8 cellular contexts compared by ENCODE assay signal in the genomic region with DNA sequence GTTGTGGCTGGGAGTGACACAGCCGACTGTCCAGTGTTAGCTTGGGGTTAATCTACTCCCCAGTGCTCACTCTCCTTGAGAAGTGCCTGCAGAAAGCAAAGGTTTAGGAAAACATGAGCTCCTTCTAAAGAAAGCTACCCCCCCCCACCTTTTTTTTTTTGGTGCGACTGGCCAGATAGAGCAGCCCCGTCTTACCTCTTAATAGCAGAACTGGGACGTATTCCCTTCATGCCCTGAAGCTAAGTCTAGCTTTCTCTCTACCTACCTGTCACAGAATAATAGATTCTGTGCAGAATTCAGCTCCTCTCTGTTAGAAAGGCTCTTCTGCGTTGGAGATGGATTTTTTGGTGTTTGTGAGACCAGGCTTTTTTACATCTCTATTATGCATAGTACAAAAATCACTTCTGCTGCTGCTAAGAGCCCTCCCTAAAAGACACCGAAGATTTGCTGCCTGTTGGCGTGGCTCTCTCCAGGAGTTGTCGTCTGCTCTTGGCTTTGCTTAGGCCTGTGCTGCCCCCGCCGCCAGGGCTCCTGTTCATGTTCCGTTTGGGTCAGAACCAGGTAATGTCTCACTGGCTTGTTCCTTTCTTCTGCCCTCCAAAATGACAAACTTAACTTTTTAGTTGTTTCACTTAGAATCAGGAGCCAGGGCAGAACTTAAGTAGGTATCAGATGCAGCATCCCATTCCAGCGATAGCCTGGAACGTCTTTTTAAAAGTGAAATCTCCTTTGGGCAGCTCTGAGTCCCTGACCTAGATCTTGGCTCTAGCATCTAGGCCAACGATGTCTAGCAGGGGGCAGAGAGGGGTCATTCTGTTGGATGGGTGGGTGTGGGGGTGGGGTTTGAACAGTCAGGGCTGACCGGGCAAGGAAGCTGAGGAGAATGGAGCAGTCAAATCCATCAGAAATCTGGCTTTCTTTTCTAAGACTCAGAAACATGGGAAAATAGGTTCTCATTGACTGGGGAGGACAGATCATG. TPM values are rescaled to one million over a fixed set of nuclear protein-coding genes. Genes with fewer than 3 reads are reported as not detected.
DNase-seq lines count a peak whose midpoint lies in the region; ATAC-seq, FAIRE-seq and TF ChIP-seq lines count a peak whose summit lies in the region.

No MANE protein-coding gene starts in this region.

- H3K36me3 ChIP-seq in GM12878 (ENCODE audit: control insufficient read depth in 2 of 2, insufficient read depth in 2 of 2, low read length in 1 of 2) = no peaks in the 10 kb centered on the region; a peak in 1 of 4 replicates
- no peaks in the 10 kb centered on the region for H3K36me3 ChIP-seq in transverse colon

- H3K4me3 Mint-ChIP-seq in activated T-cell treated with anti-CD3 and anti-CD28 coated beads, Interleukin-2, amount 50 U/mL, for 24 hours = peak overlapping the region; percentile 60

- no peak overlapping the region for H2AFZ ChIP-seq in GM12878 (ENCODE audit: control insufficient read depth, low read depth, low read length)

- peak overlapping the region; percentile 84 for H3K9ac ChIP-seq in GM12878 (ENCODE audit: control insufficient read depth, insufficient read depth, low read length)

- peaks cover 11% of the 10 kb centered on the region for H3K4me1 Mint-ChIP-seq in activated T-cell treated with anti-CD3 and anti-CD28 coated beads, Interleukin-2, amount 50 U/mL, for 24 hours (ENCODE audit: low read depth)

- peaks cover 72% of the 10 kb centered on the region for H3K27me3 Mint-ChIP-seq in activated T-cell treated with anti-CD3 and anti-CD28 coated beads, Interleukin-2, amount 50 U/mL, for 24 hours

- TF ChIP-seq POLR2A in GM12878 (IDR thresholded peaks at IDR 0.05; ENCODE audit: low read depth, low read length) = no peak
- no peak for TF ChIP-seq POLR2A in transverse colon (IDR thresholded peaks at IDR 0.05)

- POLR2A ChIA-PET in GM12878 (lab: Charles Lee) = interaction anchor here (0.6 to 22.7 kb wide), 12 partner anchors 10 to 125 kb away, joined by 3 to 347 read pairs (median 6); no protein-coding TSS in a partner anchor

- no peak for TF ChIP-seq RAD21 in GM12878 (IDR thresholded peaks at IDR 0.05; ENCODE audit: insufficient read depth, low read depth, low read length)

- H3K9me3 ChIP-seq in GM12878 (replicated peaks; ENCODE audit: control insufficient read depth, insufficient read depth, low read length) (no peaks in the 10 kb centered on the region), transverse colon (no peaks in the 10 kb centered on the region)

- no peaks in the 10 kb centered on the region for H3K27me3 ChIP-seq in GM12878 (replicated peaks in 1 of 2; ENCODE audit: control insufficient read depth in 2 of 2, insufficient read depth in 2 of 2, low read length in 1 of 2)
- no peaks in the 10 kb centered on the region for H3K27me3 ChIP-seq in transverse colon

- H3K36me3 Mint-ChIP-seq in activated T-cell treated with anti-CD3 and anti-CD28 coated beads, Interleukin-2, amount 50 U/mL, for 24 hours (ENCODE audit: low read depth) = no peaks in the 10 kb centered on the region

- H3K4me3 ChIP-seq in GM12878 (peak overlapping the region; percentile 100), transverse colon (peak overlapping the region; percentile 71 to 97 (median 78))

- no peak overlapping the region for H3K27ac Mint-ChIP-seq in activated T-cell treated with anti-CD3 and anti-CD28 coated beads, Interleukin-2, amount 50 U/mL, for 24 hours

- RAD21 ChIA-PET in GM12878 (lab: Charles Lee; ENCODE audit: unreplicated experiment) = interaction anchor here (0.6 to 17.7 kb wide), 15 partner anchors 11 to 124 kb away, joined by 3 to 373 read pairs (median 9); no protein-coding TSS in a partner anchor

- CTCF ChIA-PET in GM12878 (lab: Yijun Ruan, JAX) = interaction anchor here (0.5 to 2.5 kb wide), 19 partner anchors 8 to 521 kb away, joined by 3 to 19 read pairs (median 4); no protein-coding TSS in a partner anchor

- no TSS peak for BruUV-seq in GM12878 (replicated peaks; lab: Mats Ljungman, UMichigan)

- SMC1A ChIA-PET in GM12878 (lab: Charles Lee; ENCODE audit: uncharacterized antibody, unreplicated experiment) = interaction anchor here (0.7 to 18.3 kb wide), 18 partner anchors 12 to 522 kb away, joined by 3 to 430 read pairs (median 4); no protein-coding TSS in a partner anchor

- no peak for FAIRE-seq in GM12878 (lab: Jason Lieb, UNC)

- no peak for TF ChIP-seq EP300 in GM12878 (IDR thresholded peaks at IDR 0.05; ENCODE audit: borderline replicate concordance in 1 of 2, control insufficient read depth in 1 of 2, low read depth in 2 of 2, low read length in 2 of 2)
- no peak for TF ChIP-seq EP300 in transverse colon (IDR thresholded peaks at IDR 0.05; ENCODE audit: low read depth)

- no peak for DNase-seq in activated T-cell treated with anti-CD3 and anti-CD28 coated beads, Interleukin-2, amount 50 U/mL, for 24 hours
- DNase-seq in activated T-cell treated with anti-CD3 and anti-CD28 coated beads, Interleukin-2, amount 50 U/mL, for 48 hours = no peak
- DNase-seq in GM12878 (ENCODE audit: low read depth, low spot score) (no peak), kidney tubule cell (ENCODE audit: low spot score) (peak; percentile 29), transverse colon (no peak), GF-D8 (lab: John Stamatoyannopoulos, UW) (no peak), NCI-H226 (no peak)

- intact Hi-C loops in GM12878 (cut with micrococcal nuclease; ENCODE audit: unreplicated experiment) (loop anchor here (1.0 to 5.0 kb wide), 4 partner anchors 23 to 522 kb away; no protein-coding TSS in a partner anchor), transverse colon (cut with DNase I; ENCODE audit: low total_unique reads) (loop anchor here (5.0 kb wide), 1 partner anchor 67 kb away; no protein-coding TSS in a partner anchor)

- peaks cover 36% of the 10 kb centered on the region for H3K4me1 ChIP-seq in GM12878 (ENCODE audit: control insufficient read depth, insufficient read depth, low read length)
- H3K4me1 ChIP-seq in transverse colon = peaks cover 38 to 56% (median 49%) of the 10 kb centered on the region in 4 donors

- no peak for TF ChIP-seq CTCF in GM12878 (IDR thresholded peaks at IDR 0.05 in 2 of 3, conservative IDR thresholded peaks at IDR 0.05 in 1 of 3; ENCODE audit: control insufficient read depth in 2 of 3, extremely low read depth in 1 of 3, insufficient read depth in 1 of 3, low read depth in 3 of 3, low read length in 3 of 3)
- TF ChIP-seq CTCF in transverse colon (IDR thresholded peaks at IDR 0.05) = no peak

- ATAC-seq in GM12878 (no peak), HG02571 (IDR thresholded peaks at IDR 0.05; ENCODE audit: unreplicated experiment) (no peak)

- peak overlapping the region; percentile 78 for H3K4me2 ChIP-seq in GM12878 (ENCODE audit: control insufficient read depth, insufficient read depth)

- H3K27ac ChIP-seq in GM12878 (ENCODE audit: control insufficient read depth, insufficient read depth) = peak overlapping the region; percentile 65
- H3K27ac ChIP-seq in transverse colon = peak overlapping the region; percentile 95 to 99 (median 98)

- in situ Hi-C loops in GM12878 (cut with MboI) = no loop called here
- in situ Hi-C loops in transverse colon (cut with MboI; ENCODE audit: low pct_ligation_motif_present in 1 of 4, low pct_unique_long_range_greater_than_20kb in 1 of 4, low sequenced_read_pairs in 3 of 4) = loop anchor here in 3 of 4 donors (10.0 kb wide), 2 partner anchors 59 to 119 kb away; no protein-coding TSS in a partner anchor

- no peaks in the 10 kb centered on the region for H4K20me1 ChIP-seq in GM12878 (ENCODE audit: control insufficient read depth, insufficient read depth)

- peaks cover 73% of the 10 kb centered on the region for H3K79me2 ChIP-seq in GM12878 (ENCODE audit: control insufficient read depth, insufficient read depth, low read length)

- 38% methylated on average over 15 of the region's 15 CpGs for WGBS in GM12878 (ENCODE audit: insufficient coverage, insufficient replicate concordance, low lambda C conversion rate, missing lambda C conversion rate)
- 21 to 23% methylated on average over 6 to 15 of the region's 15 CpGs for WGBS in transverse colon (ENCODE audit: low coverage in 1 of 2), 2 donors

- H3K9me3 Mint-ChIP-seq in activated T-cell treated with anti-CD3 and anti-CD28 coated beads, Interleukin-2, amount 50 U/mL, for 24 hours = no peaks in the 10 kb centered on the region

TF ChIP-seq in GM12878, 131 proteins besides CTCF, POLR2A, EP300 and RAD21 (continues in another document):
- TF ChIP-seq KDM1A (IDR thresholded peaks at IDR 0.05; ENCODE audit: borderline replicate concordance) (no peak), SREBF2 (IDR thresholded peaks at IDR 0.05; ENCODE audit: low read length) (no peak)
- TF ChIP-seq, protein P1, sequence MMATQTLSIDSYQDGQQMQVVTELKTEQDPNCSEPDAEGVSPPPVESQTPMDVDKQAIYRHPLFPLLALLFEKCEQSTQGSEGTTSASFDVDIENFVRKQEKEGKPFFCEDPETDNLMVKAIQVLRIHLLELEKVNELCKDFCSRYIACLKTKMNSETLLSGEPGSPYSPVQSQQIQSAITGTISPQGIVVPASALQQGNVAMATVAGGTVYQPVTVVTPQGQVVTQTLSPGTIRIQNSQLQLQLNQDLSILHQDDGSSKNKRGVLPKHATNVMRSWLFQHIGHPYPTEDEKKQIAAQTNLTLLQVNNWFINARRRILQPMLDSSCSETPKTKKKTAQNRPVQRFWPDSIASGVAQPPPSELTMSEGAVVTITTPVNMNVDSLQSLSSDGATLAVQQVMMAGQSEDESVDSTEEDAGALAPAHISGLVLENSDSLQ (IDR thresholded peaks at IDR 0.05) = peak; percentile 98

RNA-seq across cellular contexts. Expression of a gene that starts 2.5 kb away (rescaled TPM):
- 1,689 and 1,819 TPM in 2 replicates for total RNA-seq in GM12878 (2013; cell fraction: nucleolus; rRNA removed)
- 49.0 and 50.6 TPM in 2 replicates for total RNA-seq in GM12878 (2014; rRNA removed)
- total RNA-seq in GM12878 (2014; rRNA removed; fragmentation: Illumina TruSeq; extraction: Trizol) = 48.9 and 56.3 TPM in 2 replicates
- total RNA-seq in GM12878 (2021) = 87.3 and 96.4 TPM in 2 replicates
- 62.6 TPM for polyA plus RNA-seq in GM12878 (2011; ENCODE audit: low read depth)
- polyA plus RNA-seq in GM12878 (2011; rRNA removed) = 67.6 and 71.9 TPM in 2 replicates
- 46.8 and 51.7 TPM in 2 replicates for polyA plus RNA-seq in GM12878 (2011; cell fraction: cytosol; rRNA removed)
- polyA plus RNA-seq in GM12878 (2011; cell fraction: nucleus; rRNA removed) = 366 and 390 TPM in 2 replicates
- polyA plus RNA-seq in GM12878 (2012) = 54.9 and 67.5 TPM in 2 replicates
- 41.3 and 57.2 TPM in 2 replicates for polyA plus RNA-seq in GM12878 (2014; fragmentation: Illumina TruSeq; extraction: Trizol)
- polyA plus RNA-seq in GM12878 (2014; fragmentation: Nextera tagmentation; extraction: Ambion mirVana) = 1 to 10 TPM; 5.1 to 5.8 TPM
- polyA plus RNA-seq in GM12878 (2014; rRNA removed) = 40.2 and 49.4 TPM in 2 replicates
- polyA plus RNA-seq in GM12878 (2016; fragmentation: Nextera tagmentation; extraction: Ambion mirVana) = 10 to 100 TPM in 1 of 2 experiments, 1 to 10 TPM in 1; 10.0 to 11.2 TPM
- polyA minus RNA-seq in GM12878 (2011; rRNA and poly(A)+ RNA removed) = 414 and 436 TPM in 2 replicates
- polyA minus RNA-seq in GM12878 (2011; cell fraction: cytosol; rRNA and poly(A)+ RNA removed) = 45.6 and 49.8 TPM in 2 replicates
- polyA minus RNA-seq in GM12878 (2011; cell fraction: nucleus; rRNA and poly(A)+ RNA removed) = 344 and 514 TPM in 2 replicates
- 100 to 1,000 TPM; 186 to 388 (median 285) TPM for total RNA-seq in transverse colon
